11 cellular contexts compared by ENCODE assay signal in the genomic region with DNA sequence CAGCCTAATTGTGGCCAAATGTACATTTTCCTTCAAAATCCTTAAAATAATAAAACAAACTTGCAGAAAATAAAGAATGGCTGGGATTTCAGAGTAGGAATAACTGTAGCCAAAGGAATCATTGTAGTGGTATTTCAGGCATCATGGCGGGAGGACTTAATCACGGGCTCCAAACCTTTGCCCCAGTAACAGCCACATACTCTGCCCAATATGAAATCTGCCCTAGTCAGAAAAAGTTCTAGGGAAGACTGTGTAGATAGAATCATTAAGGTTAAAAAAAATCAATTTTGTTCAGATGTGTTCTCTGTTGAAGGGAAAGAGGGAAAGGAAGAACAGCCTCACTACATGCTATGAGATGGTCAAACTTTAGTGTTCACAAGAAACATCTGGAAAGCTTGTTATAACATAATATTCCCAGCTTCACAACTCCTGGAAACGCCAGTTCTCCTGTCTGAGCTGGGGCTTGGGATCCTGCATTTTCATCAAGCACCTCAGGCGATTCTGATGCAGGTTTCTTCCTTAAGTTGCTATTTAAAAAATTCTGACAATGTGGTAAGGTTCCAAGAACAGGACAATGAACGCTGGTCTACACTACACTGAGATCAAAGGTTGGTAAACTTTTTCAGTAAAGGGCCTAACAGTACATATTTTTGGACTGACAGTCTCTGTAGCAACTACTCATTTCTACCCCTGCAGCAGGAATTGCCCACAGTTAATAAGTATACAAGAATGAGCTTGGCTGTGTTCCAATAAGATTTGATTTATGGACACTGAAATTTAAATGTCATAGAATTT.
A peak's percentile ranks its signal among the peaks of the same experiment; 100 is the strongest.
DNase-seq lines count a peak whose midpoint lies in the region; ATAC-seq and TF ChIP-seq lines count a peak whose summit lies in the region.
"Had no signal": no experiment of that assay in that cellular context is flagged by ENCODE, and none has a peak within 500 bp of the region (broad histone marks: within the 10 kb centered on the region; RNA-seq: fewer than 3 reads in every experiment).

No MANE protein-coding gene starts in this region.

- H3K36me3 ChIP-seq in SK-N-MC (ENCODE audit: insufficient read depth, low read length), result no peaks in the 10 kb centered on the region
- no peaks in the 10 kb centered on the region for H3K36me3 ChIP-seq in thyroid gland

- no peaks in the 10 kb centered on the region for H3K27me3 ChIP-seq in thyroid gland
- H3K27me3 ChIP-seq: neutrophil had no signal

- H3K4me3 ChIP-seq in SK-N-MC, result no peak overlapping the region
- no peak overlapping the region for H3K4me3 ChIP-seq in thyroid gland (replicated peaks in 1 of 3)

- H3K9me3 ChIP-seq in SK-N-MC (ENCODE audit: low read depth, low read length) (no peaks in the 10 kb centered on the region), thyroid gland (no peaks in the 10 kb centered on the region)
- H3K9me3 ChIP-seq: neutrophil had no signal

- WGBS in thyroid gland, 2 donors, result 51 to 63% methylated on average over 5 of the region's 5 CpGs

- peaks cover 58 to 74% of the 10 kb centered on the region in 2 donors for H3K4me1 ChIP-seq in thyroid gland

- ATAC-seq in GM19324 (IDR thresholded peaks at IDR 0.05; ENCODE audit: low FRiP score, unreplicated experiment) (no peak), GM21576 (IDR thresholded peaks at IDR 0.05; ENCODE audit: unreplicated experiment) (no peak)
- ATAC-seq: activated CD8-positive, alpha-beta T cell treated with anti-CD3 and anti-CD28 coated beads, Interleukin-2, amount 10 ng/mL, durations not matched to agents 7 days and 5 days; effector memory CD8-positive, alpha-beta T cell had no signal

- no peak for TF ChIP-seq CTCF in thyroid gland (IDR thresholded peaks at IDR 0.05)

- DNase-seq in HCEC 1CT (peak; percentile 85), SK-N-MC (ENCODE audit: low read depth, low spot score) (peak; percentile 34), glomerular visceral epithelial cell (ENCODE audit: extremely low spot score) (peak; percentile 65), thyroid gland (no peak)
- DNase-seq in activated CD4-positive, alpha-beta T cell treated with anti-CD3 and anti-CD28 coated beads for 1 hour, result no peak
- DNase-seq: activated CD8-positive, alpha-beta T cell treated with anti-CD3 and anti-CD28 coated beads, Interleukin-2, amount 10 ng/mL, durations not matched to agents 7 days and 5 days; effector memory CD8-positive, alpha-beta T cell; NCI-H82 had no signal

- intact Hi-C loops in thyroid gland (cut with DNase I), result no loop called here

- H3K9ac ChIP-seq in SK-N-MC (ENCODE audit: insufficient read length), result no peak overlapping the region

- H3K27ac ChIP-seq in SK-N-MC (0 out of 2 replicates have a peak overlapping the region, but pooled peaks have one; percentile 13), thyroid gland (peak overlapping the region; percentile 90 to 95 (median 92))
- H3K27ac ChIP-seq: neutrophil had no signal

- no peak for TF ChIP-seq POLR2A in thyroid gland (IDR thresholded peaks at IDR 0.05)

Comparison
In these comparisons a context has a peak if more than half of its experiments do, and no peak if none do; other contexts are left out.
1. DNase-seq: peak in HCEC 1CT (single experiment), SK-N-MC (single experiment) and glomerular visceral epithelial cell (single experiment); none in thyroid gland (0 of 2) and activated CD4-positive, alpha-beta T cell treated with anti-CD3 and anti-CD28 coated beads for 1 hour (single experiment).